1 cellular context compared by ENCODE assay signal in the genomic region with DNA sequence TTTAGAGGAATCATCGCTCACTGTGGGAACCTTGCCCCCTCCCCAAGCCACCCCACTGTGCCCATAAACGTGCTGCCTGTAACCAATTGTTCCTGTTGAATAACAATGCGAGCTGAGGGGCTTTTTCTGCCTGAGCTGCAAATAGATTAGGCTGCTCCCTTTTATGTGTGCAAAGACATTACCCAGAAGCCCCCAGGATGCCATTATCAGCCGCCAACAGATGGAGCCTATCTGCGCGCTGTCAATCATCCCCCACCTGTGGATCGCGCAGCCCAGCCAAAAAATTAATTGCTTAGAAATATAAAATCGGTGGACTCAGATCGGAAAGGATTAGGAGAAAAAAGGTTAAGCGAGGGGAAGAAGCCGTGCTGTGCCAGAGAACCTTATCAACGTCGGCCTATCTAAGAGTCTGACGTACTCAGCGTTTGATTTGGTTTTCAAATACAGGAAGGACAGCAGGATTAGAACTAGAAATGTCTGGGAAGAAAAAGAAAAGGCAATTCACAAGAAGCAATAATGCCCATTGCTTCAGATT.
TF ChIP-seq lines count a peak whose summit lies in the region.

No MANE protein-coding gene starts in this region.

TF ChIP-seq in K562, 482 proteins besides CTCF, POLR2A, EP300 and RAD21 (continued from another document and continues in another):
- TF ChIP-seq, protein P1, sequence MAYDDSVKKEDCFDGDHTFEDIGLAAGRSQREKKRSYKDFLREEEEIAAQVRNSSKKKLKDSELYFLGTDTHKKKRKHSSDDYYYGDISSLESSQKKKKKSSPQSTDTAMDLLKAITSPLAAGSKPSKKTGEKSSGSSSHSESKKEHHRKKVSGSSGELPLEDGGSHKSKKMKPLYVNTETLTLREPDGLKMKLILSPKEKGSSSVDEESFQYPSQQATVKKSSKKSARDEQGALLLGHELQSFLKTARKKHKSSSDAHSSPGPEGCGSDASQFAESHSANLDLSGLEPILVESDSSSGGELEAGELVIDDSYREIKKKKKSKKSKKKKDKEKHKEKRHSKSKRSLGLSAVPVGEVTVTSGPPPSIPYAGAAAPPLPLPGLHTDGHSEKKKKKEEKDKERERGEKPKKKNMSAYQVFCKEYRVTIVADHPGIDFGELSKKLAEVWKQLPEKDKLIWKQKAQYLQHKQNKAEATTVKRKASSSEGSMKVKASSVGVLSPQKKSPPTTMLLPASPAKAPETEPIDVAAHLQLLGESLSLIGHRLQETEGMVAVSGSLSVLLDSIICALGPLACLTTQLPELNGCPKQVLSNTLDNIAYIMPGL (CRISPR knock-in tag; IDR thresholded peaks at IDR 0.05): no peak
- TF ChIP-seq FOXM1 (IDR thresholded peaks at IDR 0.05; ENCODE audit: low read depth) (peak; percentile 81), FOXM1 (CRISPR knock-in tag; IDR thresholded peaks at IDR 0.05; ENCODE audit: low read depth) (no peak), TCF3 (CRISPR knock-in tag; IDR thresholded peaks at IDR 0.05) (peak; percentile 83), TFAM (CRISPR knock-in tag; conservative IDR thresholded peaks at IDR 0.05) (no peak), POLR2G (IDR thresholded peaks at IDR 0.05; ENCODE audit: low read depth, low read length) (no peak), NBN (IDR thresholded peaks at IDR 0.05; ENCODE audit: low read depth) (peak; percentile 41; the same call in 1 of the 2 replicates), SREBF2 (CRISPR knock-in tag; IDR thresholded peaks at IDR 0.05) (no peak), GATAD2A (IDR thresholded peaks at IDR 0.05) (peak; percentile 71; the same call in 1 of the 2 replicates), YY1 (IDR thresholded peaks at IDR 0.05; ENCODE audit: borderline replicate concordance in 1 of 3, control insufficient read depth in 1 of 3, extremely low read depth in 1 of 3, insufficient read depth in 3 of 3, insufficient read length in 1 of 3, insufficient replicate concordance in 2 of 3, low read depth in 1 of 3, low read length in 2 of 3) (no peak), RCOR1 (IDR thresholded peaks at IDR 0.05; ENCODE audit: borderline replicate concordance in 1 of 2, low read depth in 2 of 2, low read length in 2 of 2) (peak in 1 of 2 experiments; percentile 81; a peak in 1 of 4 replicates), ZNF146 (CRISPR knock-in tag; IDR thresholded peaks at IDR 0.05; ENCODE audit: unreplicated experiment) (no peak), SOX6 (IDR thresholded peaks at IDR 0.05) (peak; percentile 89), EWSR1 (IDR thresholded peaks at IDR 0.05; ENCODE audit: borderline replicate concordance, low read depth, partially characterized antibody) (no peak), PML (IDR thresholded peaks at IDR 0.05; ENCODE audit: low read length) (peak; percentile 80), NEUROD1 (IDR thresholded peaks at IDR 0.05; ENCODE audit: borderline replicate concordance, low read depth, low read length, partially characterized antibody) (peak; percentile 62), TRIM24 (IDR thresholded peaks at IDR 0.05) (peak; percentile 68 to 72), MCM7 (IDR thresholded peaks at IDR 0.05) (no peak), RBM34 (IDR thresholded peaks at IDR 0.05; ENCODE audit: borderline replicate concordance, insufficient read depth, low read length) (no peak), DDX20 (tag; IDR thresholded peaks at IDR 0.05; ENCODE audit: low read depth) (no peak), KDM5B (IDR thresholded peaks at IDR 0.05; ENCODE audit: insufficient replicate concordance, low read depth, low read length) (no peak), CXXC5 (CRISPR knock-in tag; IDR thresholded peaks at IDR 0.05) (peak; percentile 64), TEAD2 (tag; IDR thresholded peaks at IDR 0.05) (no peak), ZC3H8 (IDR thresholded peaks at IDR 0.05) (no peak), NR1H2 (CRISPR knock-in tag; IDR thresholded peaks at IDR 0.05) (no peak), TAL1 (IDR thresholded peaks at IDR 0.05) (peak; percentile 93), PHB2 (IDR thresholded peaks at IDR 0.05; ENCODE audit: low read depth) (peak; percentile 71; the same call in 1 of the 2 replicates), EP400 (IDR thresholded peaks at IDR 0.05) (no peak; the same call in 1 of the 2 replicates), PTBP1 (IDR thresholded peaks at IDR 0.05; ENCODE audit: low read depth, low read length) (no peak), FOXA1 (IDR thresholded peaks at IDR 0.05; ENCODE audit: borderline replicate concordance) (no peak), MTA2 (IDR thresholded peaks at IDR 0.05; ENCODE audit: low read depth) (peak; percentile 85), ZSCAN29 (IDR thresholded peaks at IDR 0.05) (no peak), SMARCE1 (IDR thresholded peaks at IDR 0.05) (peak; percentile 88), MTA1 (IDR thresholded peaks at IDR 0.05; ENCODE audit: borderline replicate concordance) (0 out of 2 replicates have a peak, but pooled peaks have one; percentile 63), SIN3A (IDR thresholded peaks at IDR 0.05; ENCODE audit: borderline replicate concordance in 2 of 2, control insufficient read depth in 1 of 2, low read depth in 2 of 2, low read length in 2 of 2) (no peak), HEY1 (CRISPR knock-in tag; IDR thresholded peaks at IDR 0.05; ENCODE audit: borderline replicate concordance) (no peak), PHF21A (IDR thresholded peaks at IDR 0.05; ENCODE audit: borderline replicate concordance, low read depth) (peak; percentile 50; the same call in 1 of the 2 replicates), EHMT2 (IDR thresholded peaks at IDR 0.05) (no peak), IFI16 (CRISPR knock-in tag; IDR thresholded peaks at IDR 0.05) (no peak), CBFB (CRISPR knock-in tag; IDR thresholded peaks at IDR 0.05) (no peak), CBFA2T2 (conservative IDR thresholded peaks at IDR 0.05) (peak; percentile 87), ZBTB8A (IDR thresholded peaks at IDR 0.05; ENCODE audit: partially characterized antibody) (no peak), GTF2E2 (tag; IDR thresholded peaks at IDR 0.05) (no peak), NFRKB (IDR thresholded peaks at IDR 0.05; ENCODE audit: low read depth) (no peak), SIN3B (IDR thresholded peaks at IDR 0.05; ENCODE audit: low read depth) (no peak), SMARCC2 (IDR thresholded peaks at IDR 0.05; ENCODE audit: low read depth) (peak; percentile 84), KAT8 (IDR thresholded peaks at IDR 0.05; ENCODE audit: low read depth) (no peak)
- TF ChIP-seq, protein P2, sequence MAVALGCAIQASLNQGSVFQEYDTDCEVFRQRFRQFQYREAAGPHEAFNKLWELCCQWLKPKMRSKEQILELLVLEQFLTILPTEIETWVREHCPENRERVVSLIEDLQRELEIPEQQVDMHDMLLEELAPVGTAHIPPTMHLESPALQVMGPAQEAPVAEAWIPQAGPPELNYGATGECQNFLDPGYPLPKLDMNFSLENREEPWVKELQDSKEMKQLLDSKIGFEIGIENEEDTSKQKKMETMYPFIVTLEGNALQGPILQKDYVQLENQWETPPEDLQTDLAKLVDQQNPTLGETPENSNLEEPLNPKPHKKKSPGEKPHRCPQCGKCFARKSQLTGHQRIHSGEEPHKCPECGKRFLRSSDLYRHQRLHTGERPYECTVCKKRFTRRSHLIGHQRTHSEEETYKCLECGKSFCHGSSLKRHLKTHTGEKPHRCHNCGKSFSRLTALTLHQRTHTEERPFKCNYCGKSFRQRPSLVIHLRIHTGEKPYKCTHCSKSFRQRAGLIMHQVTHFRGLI (CRISPR knock-in tag; IDR thresholded peaks at IDR 0.05): no peak
- TF ChIP-seq, protein P3, sequence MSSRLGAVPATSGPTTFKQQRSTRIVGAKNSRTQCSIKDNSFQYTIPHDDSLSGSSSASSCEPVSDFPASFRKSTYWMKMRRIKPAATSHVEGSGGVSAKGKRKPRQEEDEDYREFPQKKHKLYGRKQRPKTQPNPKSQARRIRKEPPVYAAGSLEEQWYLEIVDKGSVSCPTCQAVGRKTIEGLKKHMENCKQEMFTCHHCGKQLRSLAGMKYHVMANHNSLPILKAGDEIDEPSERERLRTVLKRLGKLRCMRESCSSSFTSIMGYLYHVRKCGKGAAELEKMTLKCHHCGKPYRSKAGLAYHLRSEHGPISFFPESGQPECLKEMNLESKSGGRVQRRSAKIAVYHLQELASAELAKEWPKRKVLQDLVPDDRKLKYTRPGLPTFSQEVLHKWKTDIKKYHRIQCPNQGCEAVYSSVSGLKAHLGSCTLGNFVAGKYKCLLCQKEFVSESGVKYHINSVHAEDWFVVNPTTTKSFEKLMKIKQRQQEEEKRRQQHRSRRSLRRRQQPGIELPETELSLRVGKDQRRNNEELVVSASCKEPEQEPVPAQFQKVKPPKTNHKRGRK (tag; IDR thresholded peaks at IDR 0.05): no peak
- TF ChIP-seq, protein P4, sequence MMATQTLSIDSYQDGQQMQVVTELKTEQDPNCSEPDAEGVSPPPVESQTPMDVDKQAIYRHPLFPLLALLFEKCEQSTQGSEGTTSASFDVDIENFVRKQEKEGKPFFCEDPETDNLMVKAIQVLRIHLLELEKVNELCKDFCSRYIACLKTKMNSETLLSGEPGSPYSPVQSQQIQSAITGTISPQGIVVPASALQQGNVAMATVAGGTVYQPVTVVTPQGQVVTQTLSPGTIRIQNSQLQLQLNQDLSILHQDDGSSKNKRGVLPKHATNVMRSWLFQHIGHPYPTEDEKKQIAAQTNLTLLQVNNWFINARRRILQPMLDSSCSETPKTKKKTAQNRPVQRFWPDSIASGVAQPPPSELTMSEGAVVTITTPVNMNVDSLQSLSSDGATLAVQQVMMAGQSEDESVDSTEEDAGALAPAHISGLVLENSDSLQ (IDR thresholded peaks at IDR 0.05): peak; percentile 98
- TF ChIP-seq, protein P5, sequence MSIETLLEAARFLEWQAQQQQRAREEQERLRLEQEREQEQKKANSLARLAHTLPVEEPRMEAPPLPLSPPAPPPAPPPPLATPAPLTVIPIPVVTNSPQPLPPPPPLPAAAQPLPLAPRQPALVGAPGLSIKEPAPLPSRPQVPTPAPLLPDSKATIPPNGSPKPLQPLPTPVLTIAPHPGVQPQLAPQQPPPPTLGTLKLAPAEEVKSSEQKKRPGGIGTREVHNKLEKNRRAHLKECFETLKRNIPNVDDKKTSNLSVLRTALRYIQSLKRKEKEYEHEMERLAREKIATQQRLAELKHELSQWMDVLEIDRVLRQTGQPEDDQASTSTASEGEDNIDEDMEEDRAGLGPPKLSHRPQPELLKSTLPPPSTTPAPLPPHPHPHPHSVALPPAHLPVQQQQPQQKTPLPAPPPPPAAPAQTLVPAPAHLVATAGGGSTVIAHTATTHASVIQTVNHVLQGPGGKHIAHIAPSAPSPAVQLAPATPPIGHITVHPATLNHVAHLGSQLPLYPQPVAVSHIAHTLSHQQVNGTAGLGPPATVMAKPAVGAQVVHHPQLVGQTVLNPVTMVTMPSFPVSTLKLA (conservative IDR thresholded peaks at IDR 0.05): 0 out of 4 replicates have a peak, but pooled peaks of 1 of the 2 experiments have one; percentile 24
- TF ChIP-seq, protein P6, sequence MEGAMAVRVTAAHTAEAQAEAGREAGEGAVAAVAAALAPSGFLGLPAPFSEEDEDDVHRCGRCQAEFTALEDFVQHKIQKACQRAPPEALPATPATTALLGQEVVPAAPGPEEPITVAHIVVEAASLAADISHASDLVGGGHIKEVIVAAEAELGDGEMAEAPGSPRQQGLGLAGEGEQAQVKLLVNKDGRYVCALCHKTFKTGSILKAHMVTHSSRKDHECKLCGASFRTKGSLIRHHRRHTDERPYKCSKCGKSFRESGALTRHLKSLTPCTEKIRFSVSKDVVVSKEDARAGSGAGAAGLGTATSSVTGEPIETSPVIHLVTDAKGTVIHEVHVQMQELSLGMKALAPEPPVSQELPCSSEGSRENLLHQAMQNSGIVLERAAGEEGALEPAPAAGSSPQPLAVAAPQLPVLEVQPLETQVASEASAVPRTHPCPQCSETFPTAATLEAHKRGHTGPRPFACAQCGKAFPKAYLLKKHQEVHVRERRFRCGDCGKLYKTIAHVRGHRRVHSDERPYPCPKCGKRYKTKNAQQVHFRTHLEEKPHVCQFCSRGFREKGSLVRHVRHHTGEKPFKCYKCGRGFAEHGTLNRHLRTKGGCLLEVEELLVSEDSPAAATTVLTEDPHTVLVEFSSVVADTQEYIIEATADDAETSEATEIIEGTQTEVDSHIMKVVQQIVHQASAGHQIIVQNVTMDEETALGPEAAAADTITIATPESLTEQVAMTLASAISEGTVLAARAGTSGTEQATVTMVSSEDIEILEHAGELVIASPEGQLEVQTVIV (CRISPR knock-in tag; IDR thresholded peaks at IDR 0.05; ENCODE audit: borderline replicate concordance): no peak
- TF ChIP-seq, protein P7, sequence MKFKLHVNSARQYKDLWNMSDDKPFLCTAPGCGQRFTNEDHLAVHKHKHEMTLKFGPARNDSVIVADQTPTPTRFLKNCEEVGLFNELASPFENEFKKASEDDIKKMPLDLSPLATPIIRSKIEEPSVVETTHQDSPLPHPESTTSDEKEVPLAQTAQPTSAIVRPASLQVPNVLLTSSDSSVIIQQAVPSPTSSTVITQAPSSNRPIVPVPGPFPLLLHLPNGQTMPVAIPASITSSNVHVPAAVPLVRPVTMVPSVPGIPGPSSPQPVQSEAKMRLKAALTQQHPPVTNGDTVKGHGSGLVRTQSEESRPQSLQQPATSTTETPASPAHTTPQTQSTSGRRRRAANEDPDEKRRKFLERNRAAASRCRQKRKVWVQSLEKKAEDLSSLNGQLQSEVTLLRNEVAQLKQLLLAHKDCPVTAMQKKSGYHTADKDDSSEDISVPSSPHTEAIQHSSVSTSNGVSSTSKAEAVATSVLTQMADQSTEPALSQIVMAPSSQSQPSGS (CRISPR knock-in tag; IDR thresholded peaks at IDR 0.05): no peak
- TF ChIP-seq, protein P8, sequence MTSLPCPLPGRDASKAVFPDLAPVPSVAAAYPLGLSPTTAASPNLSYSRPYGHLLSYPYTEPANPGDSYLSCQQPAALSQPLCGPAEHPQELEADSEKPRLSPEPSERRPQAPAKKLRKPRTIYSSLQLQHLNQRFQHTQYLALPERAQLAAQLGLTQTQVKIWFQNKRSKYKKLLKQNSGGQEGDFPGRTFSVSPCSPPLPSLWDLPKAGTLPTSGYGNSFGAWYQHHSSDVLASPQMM (CRISPR knock-in tag; IDR thresholded peaks at IDR 0.05): no peak
- TF ChIP-seq, protein P9, sequence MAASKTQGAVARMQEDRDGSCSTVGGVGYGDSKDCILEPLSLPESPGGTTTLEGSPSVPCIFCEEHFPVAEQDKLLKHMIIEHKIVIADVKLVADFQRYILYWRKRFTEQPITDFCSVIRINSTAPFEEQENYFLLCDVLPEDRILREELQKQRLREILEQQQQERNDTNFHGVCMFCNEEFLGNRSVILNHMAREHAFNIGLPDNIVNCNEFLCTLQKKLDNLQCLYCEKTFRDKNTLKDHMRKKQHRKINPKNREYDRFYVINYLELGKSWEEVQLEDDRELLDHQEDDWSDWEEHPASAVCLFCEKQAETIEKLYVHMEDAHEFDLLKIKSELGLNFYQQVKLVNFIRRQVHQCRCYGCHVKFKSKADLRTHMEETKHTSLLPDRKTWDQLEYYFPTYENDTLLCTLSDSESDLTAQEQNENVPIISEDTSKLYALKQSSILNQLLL (CRISPR knock-in tag; IDR thresholded peaks at IDR 0.05; ENCODE audit: borderline replicate concordance): no peak
- TF ChIP-seq, protein P10, sequence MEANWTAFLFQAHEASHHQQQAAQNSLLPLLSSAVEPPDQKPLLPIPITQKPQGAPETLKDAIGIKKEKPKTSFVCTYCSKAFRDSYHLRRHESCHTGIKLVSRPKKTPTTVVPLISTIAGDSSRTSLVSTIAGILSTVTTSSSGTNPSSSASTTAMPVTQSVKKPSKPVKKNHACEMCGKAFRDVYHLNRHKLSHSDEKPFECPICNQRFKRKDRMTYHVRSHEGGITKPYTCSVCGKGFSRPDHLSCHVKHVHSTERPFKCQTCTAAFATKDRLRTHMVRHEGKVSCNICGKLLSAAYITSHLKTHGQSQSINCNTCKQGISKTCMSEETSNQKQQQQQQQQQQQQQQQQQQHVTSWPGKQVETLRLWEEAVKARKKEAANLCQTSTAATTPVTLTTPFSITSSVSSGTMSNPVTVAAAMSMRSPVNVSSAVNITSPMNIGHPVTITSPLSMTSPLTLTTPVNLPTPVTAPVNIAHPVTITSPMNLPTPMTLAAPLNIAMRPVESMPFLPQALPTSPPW (CRISPR knock-in tag; IDR thresholded peaks at IDR 0.05): peak; percentile 41; the same call in 1 of the 2 replicates
